In genomic region chr10:31100662-31101061, GRCh38 we compare ENCODE assay signal across 20 cellular contexts.
A peak's percentile ranks its signal among the peaks of the same experiment; 100 is the strongest.
DNase-seq lines count a peak whose midpoint lies in the region; TF ChIP-seq lines count a peak whose summit lies in the region.
"Had no signal": no experiment of that assay in that cellular context is flagged by ENCODE, and none has a peak within 500 bp of the region (broad histone marks: within the 10 kb centered on the region; RNA-seq: fewer than 3 reads in every experiment).

No MANE protein-coding gene starts in this region.

- CTCF ChIA-PET in activated CD4-positive, alpha-beta T cell treated with anti-CD3 and anti-CD28 coated beads, Interleukin-2, amount 10 ng/mL, durations not matched to agents 7 days and 5 days (lab: Charles Lee), result interaction anchor here (1.2 to 2.1 kb wide), 5 partner anchors 13 to 33 kb away, joined by 3 to 9 read pairs (median 3); no protein-coding TSS in a partner anchor
- CTCF ChIA-PET in Calu3 (lab: Charles Lee), result interaction anchor here (0.6 to 2.8 kb wide), 5 partner anchors 16 to 316 kb away, joined by 3 to 14 read pairs (median 3); partner anchors contain the start of gene ZNF438
- CTCF ChIA-PET in activated CD4-positive, alpha-beta memory T cell treated with anti-CD3 and anti-CD28 coated beads, Interleukin-2, amount 10 ng/mL, durations not matched to agents 7 days and 5 days (lab: Charles Lee), result interaction anchor here (0.6 to 1.7 kb wide), 5 partner anchors 17 to 349 kb away, joined by 3 to 6 read pairs (median 3); partner anchors contain the start of gene ZNF438

- no TSS peak for BruUV-seq in Calu3 (replicated peaks; lab: Mats Ljungman, UMichigan)

- peak overlapping the region; percentile 47 for H3K27ac Mint-ChIP-seq in activated CD4-positive, alpha-beta T cell treated with anti-CD3 and anti-CD28 coated beads, Interleukin-2, amount 10 ng/mL, durations not matched to agents 7 days and 5 days
- H3K27ac Mint-ChIP-seq in Calu3 (ENCODE audit: unreplicated experiment), result peak overlapping the region; percentile 100
- H3K27ac Mint-ChIP-seq in activated CD4-positive, alpha-beta memory T cell treated with anti-CD3 and anti-CD28 coated beads, Interleukin-2, amount 10 ng/mL, durations not matched to agents 7 days and 5 days, result peak overlapping the region; percentile 82
- H3K27ac Mint-ChIP-seq: mesothelial cell of epicardium had no signal

- TF ChIP-seq CTCF in Calu3 (IDR thresholded peaks at IDR 0.05; ENCODE audit: unreplicated experiment), result no peak

- intact Hi-C loops in Calu3 (cut with micrococcal nuclease; ENCODE audit: unreplicated experiment), result loop anchor here (5.0 kb wide), 1 partner anchor 68 kb away; the partner anchor contains the start of gene ZNF438

- H3K4me1 Mint-ChIP-seq in activated CD4-positive, alpha-beta T cell treated with anti-CD3 and anti-CD28 coated beads, Interleukin-2, amount 10 ng/mL, durations not matched to agents 7 days and 5 days, result peaks cover 35% of the 10 kb centered on the region
- H3K4me1 Mint-ChIP-seq in Calu3 (ENCODE audit: low read depth, unreplicated experiment), result peaks cover 26% of the 10 kb centered on the region
- H3K4me1 Mint-ChIP-seq in activated CD4-positive, alpha-beta memory T cell treated with anti-CD3 and anti-CD28 coated beads, Interleukin-2, amount 10 ng/mL, durations not matched to agents 7 days and 5 days, result peaks cover 41% of the 10 kb centered on the region

- no peak for DNase-seq in activated CD4-positive, alpha-beta T cell treated with anti-CD3 and anti-CD28 coated beads, Interleukin-2, amount 10 ng/mL, durations not matched to agents 7 days and 5 days
- DNase-seq in activated CD4-positive, alpha-beta T cell treated with anti-CD3 and anti-CD28 coated beads, Interleukin-2, amount 50 U/mL, for 1 hour, result no peak
- DNase-seq in Calu3, result no peak
- no peak for DNase-seq in activated CD4-positive, alpha-beta memory T cell treated with anti-CD3 and anti-CD28 coated beads, Interleukin-2, amount 10 ng/mL, durations not matched to agents 7 days and 5 days
- peak; percentile 71 for DNase-seq in kidney glomerular epithelial cell (lab: John Stamatoyannopoulos, UW)
- DNase-seq in effector CD8-positive, alpha-beta T cell (lab: John Stamatoyannopoulos, UW), result no peak
- DNase-seq in NCI-H82 treated with DMSO at 0.1 percent for 48 hours (lab: John Stamatoyannopoulos, UW; ENCODE audit: unreplicated experiment), result no peak
- DNase-seq in DMS153 treated with DMSO at 0.1 percent for 48 hours (lab: John Stamatoyannopoulos, UW; ENCODE audit: unreplicated experiment), result no peak
- DNase-seq: caudate nucleus, DMS 273 treated with DMSO at 0.1 percent for 48 hours, GF-D8, H7, left cardiac atrium, NCI-H1417 treated with DMSO at 0.1 percent for 48 hours, NCI-H526, psoas muscle, SIG-M5 had no signal

- POLR2A ChIA-PET in activated CD4-positive, alpha-beta T cell treated with anti-CD3 and anti-CD28 coated beads, Interleukin-2, amount 10 ng/mL, durations not matched to agents 7 days and 5 days (lab: Charles Lee), result no interaction called here
- POLR2A ChIA-PET in activated CD4-positive, alpha-beta memory T cell treated with anti-CD3 and anti-CD28 coated beads, Interleukin-2, amount 10 ng/mL, durations not matched to agents 7 days and 5 days (lab: Charles Lee), result interaction anchor here (2.2 to 2.8 kb wide), 2 partner anchors 33 to 217 kb away, joined by 12 to 15 read pairs; no protein-coding TSS in a partner anchor

- no peak overlapping the region for H3K4me3 Mint-ChIP-seq in activated CD4-positive, alpha-beta T cell treated with anti-CD3 and anti-CD28 coated beads, Interleukin-2, amount 10 ng/mL, durations not matched to agents 7 days and 5 days
- H3K4me3 Mint-ChIP-seq in Calu3 (ENCODE audit: low read depth, unreplicated experiment), result peak overlapping the region; percentile 41
- H3K4me3 Mint-ChIP-seq in activated CD4-positive, alpha-beta memory T cell treated with anti-CD3 and anti-CD28 coated beads, Interleukin-2, amount 10 ng/mL, durations not matched to agents 7 days and 5 days, result no peak overlapping the region
- H3K4me3 Mint-ChIP-seq: CD14-positive monocyte, mesothelial cell of epicardium, neural crest cell had no signal

- H3K27me3 Mint-ChIP-seq in activated CD4-positive, alpha-beta T cell treated with anti-CD3 and anti-CD28 coated beads, Interleukin-2, amount 10 ng/mL, durations not matched to agents 7 days and 5 days, result no peaks in the 10 kb centered on the region
- no peaks in the 10 kb centered on the region for H3K27me3 Mint-ChIP-seq in Calu3 (ENCODE audit: unreplicated experiment)
- H3K27me3 Mint-ChIP-seq in activated CD4-positive, alpha-beta memory T cell treated with anti-CD3 and anti-CD28 coated beads, Interleukin-2, amount 10 ng/mL, durations not matched to agents 7 days and 5 days, result no peaks in the 10 kb centered on the region

- H3K36me3 Mint-ChIP-seq in activated CD4-positive, alpha-beta T cell treated with anti-CD3 and anti-CD28 coated beads, Interleukin-2, amount 10 ng/mL, durations not matched to agents 7 days and 5 days (ENCODE audit: low read depth), result no peaks in the 10 kb centered on the region
- H3K36me3 Mint-ChIP-seq in Calu3 (ENCODE audit: insufficient read depth, unreplicated experiment), result peaks cover 15% of the 10 kb centered on the region
- H3K36me3 Mint-ChIP-seq in activated CD4-positive, alpha-beta memory T cell treated with anti-CD3 and anti-CD28 coated beads, Interleukin-2, amount 10 ng/mL, durations not matched to agents 7 days and 5 days (ENCODE audit: low read depth), result no peaks in the 10 kb centered on the region
- H3K36me3 Mint-ChIP-seq: CD14-positive monocyte, mesothelial cell of epicardium had no signal

- no peaks in the 10 kb centered on the region for H3K9me3 Mint-ChIP-seq in activated CD4-positive, alpha-beta T cell treated with anti-CD3 and anti-CD28 coated beads, Interleukin-2, amount 10 ng/mL, durations not matched to agents 7 days and 5 days
- H3K9me3 Mint-ChIP-seq in Calu3 (ENCODE audit: low read depth, unreplicated experiment), result no peaks in the 10 kb centered on the region
- no peaks in the 10 kb centered on the region for H3K9me3 Mint-ChIP-seq in activated CD4-positive, alpha-beta memory T cell treated with anti-CD3 and anti-CD28 coated beads, Interleukin-2, amount 10 ng/mL, durations not matched to agents 7 days and 5 days
- H3K9me3 Mint-ChIP-seq: CD14-positive monocyte, mesothelial cell of epicardium, neural crest cell had no signal

Comparison
In these comparisons a context has a peak if more than half of its experiments do, and no peak if none do; other contexts are left out.
1. H3K27ac Mint-ChIP-seq: peak in every context shown above with its lines; median percentile 100 in Calu3; 82 in activated CD4-positive, alpha-beta memory T cell treated with anti-CD3 and anti-CD28 coated beads, Interleukin-2, amount 10 ng/mL, durations not matched to agents 7 days and 5 days; 47 in activated CD4-positive, alpha-beta T cell treated with anti-CD3 and anti-CD28 coated beads, Interleukin-2, amount 10 ng/mL, durations not matched to agents 7 days and 5 days.